19 cellular contexts compared by ENCODE assay signal in genomic region chr5:138472353-138472752, GRCh38. TPM values are rescaled to one million over a fixed set of nuclear protein-coding genes. Genes with fewer than 3 reads are reported as not detected.
DNase-seq lines count a peak whose midpoint lies in the region; ATAC-seq, FAIRE-seq and TF ChIP-seq lines count a peak whose summit lies in the region.
"Had no signal": no experiment of that assay in that cellular context is flagged by ENCODE, and none has a peak within 500 bp of the region (broad histone marks: within the 10 kb centered on the region; RNA-seq: fewer than 3 reads in every experiment).

No MANE protein-coding gene starts in this region.

- H3K9ac ChIP-seq in H1 (replicated peaks in 1 of 4; ENCODE audit: extremely low read depth in 1 of 4, low read depth in 3 of 4, low read length in 3 of 4) (peak overlapping the region in 1 of 4 experiments; percentile 61; a peak in 1 of 7 replicates), mesenchymal stem cell (ENCODE audit: low read length) (no peak overlapping the region)

- H3K18ac ChIP-seq in H1 (ENCODE audit: extremely low read depth, low read length): no peak overlapping the region; the same call in 1 of the 2 replicates
- H3K18ac ChIP-seq in mesenchymal stem cell (ENCODE audit: low read depth in 1 of 2, low read length in 2 of 2): no peak overlapping the region

- H3K79me1 ChIP-seq in H1 (ENCODE audit: low read depth, low read length) (no peaks in the 10 kb centered on the region; the same call in 1 of the 2 replicates), mesenchymal stem cell (replicated peaks; ENCODE audit: low read length, poor library complexity, severe bottlenecking) (peaks cover 2% of the 10 kb centered on the region)

- CTCF ChIA-PET in A549 (lab: Yijun Ruan, JAX): interaction anchor here (1.1 to 1.8 kb wide), 5 partner anchors 8 to 31 kb away, joined by 3 to 9 read pairs (median 3); partner anchors contain the start of gene EGR1
- CTCF ChIA-PET in H1 (lab: Charles Lee; ENCODE audit: partially characterized antibody): interaction anchor here (1.2 to 2.2 kb wide), 5 partner anchors 11 to 32 kb away, joined by 3 to 11 read pairs (median 4); no protein-coding TSS in a partner anchor

- H3K4me1 ChIP-seq in A549 (no peaks in the 10 kb centered on the region), H1 (replicated peaks in 1 of 4; ENCODE audit: control insufficient read depth in 3 of 4, insufficient read depth in 4 of 4, low read length in 3 of 4) (peaks cover 2 to 6% (median 2%) of the 10 kb centered on the region in 4 experiments; a peak in 4 of 7 replicates), mesenchymal stem cell (ENCODE audit: control insufficient read depth, insufficient read depth, low read depth, low read length) (peaks cover 5% of the 10 kb centered on the region), testis (peaks cover 2% of the 10 kb centered on the region)

- no peak for DNase-seq in A549 (ENCODE audit: low read depth in 1 of 2, low spot score in 1 of 2)
- peak; percentile 67 for DNase-seq in H7
- no peak for DNase-seq in H1 (ENCODE audit: low read depth in 1 of 2, low spot score in 2 of 2)
- DNase-seq in mesenchymal stem cell: peak; percentile 76
- no peak for DNase-seq in nucleus accumbens (lab: John Stamatoyannopoulos, UW)
- DNase-seq in testis: no peak
- DNase-seq in foreskin fibroblast: no peak
- DNase-seq: DMS153, KBM-7, NCI-H1436, NCI-H2029, NCI-H2171 treated with DMSO at 0.1 percent for 48 hours, NCI-H510A, NCI-H82, Peyer's patch had no signal

- H3K23me2 ChIP-seq in H1 (ENCODE audit: low read depth, low read length): no peaks in the 10 kb centered on the region; the same call in 1 of the 2 replicates

- no peak overlapping the region for H2BK20ac ChIP-seq in H1 (ENCODE audit: low read length)

- H3K27me3 ChIP-seq in H7 (ENCODE audit: control insufficient read depth, insufficient read depth, low read length) (peaks cover 5% of the 10 kb centered on the region), H1 (replicated peaks in 1 of 4; ENCODE audit: control insufficient read depth in 3 of 4, extremely low read depth in 1 of 4, insufficient read depth in 3 of 4, low read length in 3 of 4) (no peaks in the 10 kb centered on the region; a peak in 1 of 7 replicates), mesenchymal stem cell (ENCODE audit: control insufficient read depth in 1 of 2, insufficient read depth in 1 of 2, low read length in 2 of 2) (peaks cover 0 to 3% of the 10 kb centered on the region in 2 experiments), testis (no peaks in the 10 kb centered on the region)
- H3K27me3 ChIP-seq: Peyer's patch had no signal

- H3K79me2 ChIP-seq in H1 (ENCODE audit: control insufficient read depth in 1 of 2, insufficient read depth in 2 of 2, low read length in 2 of 2): no peaks in the 10 kb centered on the region

- H3K4me2 ChIP-seq in A549: no peak overlapping the region
- H3K4me2 ChIP-seq in H1 (ENCODE audit: insufficient read depth in 1 of 2, low read depth in 2 of 2, low read length in 2 of 2): peak overlapping the region; percentile 33 to 60; a peak in 3 of 4 replicates
- H3K4me2 ChIP-seq in mesenchymal stem cell (ENCODE audit: low read length, poor library complexity, severe bottlenecking): no peak overlapping the region

- H3K4ac ChIP-seq in H1 (replicated peaks; ENCODE audit: insufficient read length, low read depth, low read length): no peak overlapping the region
- H3K4ac ChIP-seq in mesenchymal stem cell (ENCODE audit: low read depth in 1 of 2, low read length in 2 of 2): no peak overlapping the region

- no peak overlapping the region for H3K23ac ChIP-seq in H1 (ENCODE audit: insufficient read length)
- H3K23ac ChIP-seq in mesenchymal stem cell (ENCODE audit: low read length in 2 of 2): no peak overlapping the region

- no peak for TF ChIP-seq RAD21 in A549 (conservative IDR thresholded peaks at IDR 0.05 in 1 of 2, IDR thresholded peaks at IDR 0.05 in 1 of 2)
- no peak for TF ChIP-seq RAD21 in H1 (IDR thresholded peaks at IDR 0.05 in 1 of 2, conservative IDR thresholded peaks at IDR 0.05 in 1 of 2; ENCODE audit: low read depth in 2 of 2, low read length in 2 of 2)

- H3K36me3 ChIP-seq in H7 (replicated peaks; ENCODE audit: control insufficient read depth, insufficient read depth, low read length): no peaks in the 10 kb centered on the region; the same call in 1 of the 2 replicates
- peaks cover 0 to 10% (median 4%) of the 10 kb centered on the region in 4 experiments; a peak in 5 of 8 replicates for H3K36me3 ChIP-seq in H1 (ENCODE audit: control insufficient read depth in 2 of 4, insufficient read depth in 4 of 4, low read length in 3 of 4)
- H3K36me3 ChIP-seq in mesenchymal stem cell (ENCODE audit: control insufficient read depth in 1 of 2, insufficient read depth in 2 of 2, low read depth in 1 of 2, low read length in 2 of 2): peaks cover 7 to 11% of the 10 kb centered on the region in 2 experiments
- no peaks in the 10 kb centered on the region for H3K36me3 ChIP-seq in testis (ENCODE audit: low read depth, missing control alignments)
- H3K36me3 ChIP-seq: HAP-1, Peyer's patch had no signal

- TF ChIP-seq EP300 in A549 (IDR thresholded peaks at IDR 0.05): no peak
- no peak for TF ChIP-seq EP300 in H1 (IDR thresholded peaks at IDR 0.05; ENCODE audit: borderline replicate concordance in 1 of 2, low read depth in 2 of 2, low read length in 2 of 2)

- POLR2A ChIA-PET in A549 (lab: Yijun Ruan, JAX): no interaction called here
- POLR2A ChIA-PET in H1 (lab: Charles Lee; ENCODE audit: partially characterized antibody): interaction anchor here (1.3 to 15.1 kb wide), 6 partner anchors 8 to 103 kb away, joined by 3 to 294 read pairs (median 5); partner anchors contain the start of genes EGR1 and ETF1

- H2BK15ac ChIP-seq in H1 (ENCODE audit: low read length): no peak overlapping the region
- H2BK15ac ChIP-seq in mesenchymal stem cell (ENCODE audit: low read depth, poor library complexity, severe bottlenecking): no peak overlapping the region

- no peak overlapping the region for H4K5ac ChIP-seq in H1 (ENCODE audit: insufficient read length, low read depth, low read length)

- intact Hi-C loops in testis (cut with DNase I; ENCODE audit: low total_unique reads): no loop called here

- H4K8ac ChIP-seq in H1 (ENCODE audit: extremely low read depth, insufficient read depth, low read length) (no peak overlapping the region), mesenchymal stem cell (ENCODE audit: low read length) (no peak overlapping the region)

- H2BK12ac ChIP-seq in H1 (ENCODE audit: low read depth, low read length) (no peak overlapping the region), mesenchymal stem cell (ENCODE audit: low read length in 2 of 2) (no peak overlapping the region)

- H2BK5ac ChIP-seq in H1 (ENCODE audit: low read depth, low read length): no peak overlapping the region
- no peak overlapping the region for H2BK5ac ChIP-seq in mesenchymal stem cell (ENCODE audit: low read depth, low read length, poor library complexity, severe bottlenecking)

- FAIRE-seq in A549 (lab: Jason Lieb, UNC): no peak
- FAIRE-seq in H1 (lab: Jason Lieb, UNC): peak; percentile 79

- H2AK5ac ChIP-seq in H1 (ENCODE audit: low read depth, low read length) (no peak overlapping the region), mesenchymal stem cell (ENCODE audit: low read length, severe bottlenecking) (no peak overlapping the region)

- no peaks in the 10 kb centered on the region for H3K9me3 ChIP-seq in A549
- H3K9me3 ChIP-seq in H1 (ENCODE audit: insufficient read depth in 2 of 2, low read depth in 1 of 2, low read length in 1 of 2): no peaks in the 10 kb centered on the region
- no peaks in the 10 kb centered on the region for H3K9me3 ChIP-seq in mesenchymal stem cell (ENCODE audit: control insufficient read depth, low read length)
- H3K9me3 ChIP-seq in testis: no peaks in the 10 kb centered on the region
- H3K9me3 ChIP-seq: HAP-1, Peyer's patch had no signal

- H2BK120ac ChIP-seq in H1 (replicated peaks; ENCODE audit: low read depth, low read length) (no peak overlapping the region), mesenchymal stem cell (ENCODE audit: low read depth, low read length) (no peak overlapping the region)

- 51% methylated on average over 6 of the region's 6 CpGs for WGBS in A549 (ENCODE audit: missing lambda C conversion rate)
- whole genome bisulfite sequencing in H1 (ENCODE audit: extremely low coverage in 1 of 2, insufficient coverage in 1 of 2, insufficient read length in 1 of 2, insufficient replicate concordance in 2 of 2, low coverage in 1 of 2, low lambda C conversion rate in 2 of 2, missing lambda C conversion rate in 1 of 2), 2 experiments: 29% methylated on average over 6 of the region's 6 CpGs; no CpG with 5 or more reads in 1 of the 2 experiments
- WGBS in mesenchymal stem cell: 32% methylated on average over 4 of the region's 6 CpGs
- 64 to 66% methylated on average over 6 of the region's 6 CpGs for WGBS in testis, 2 donors

- H3K27ac ChIP-seq in A549 (no peak overlapping the region), H1 (ENCODE audit: low read depth, low read length) (no peak overlapping the region), mesenchymal stem cell (ENCODE audit: low read length, poor library complexity, severe bottlenecking) (no peak overlapping the region), testis (no peak overlapping the region)
- H3K27ac ChIP-seq: Peyer's patch had no signal

- H4K20me1 ChIP-seq in H1 (replicated peaks in 1 of 2; ENCODE audit: control insufficient read depth in 1 of 2, insufficient read depth in 2 of 2, low read length in 2 of 2): peaks cover 0 to 3% of the 10 kb centered on the region in 2 experiments

- no peak overlapping the region for H3K4me3 ChIP-seq in A549
- no peak overlapping the region for H3K4me3 ChIP-seq in H7 (ENCODE audit: insufficient read depth, low read depth, low read length)
- peak overlapping the region in 1 of 4 experiments; percentile 15; a peak in 1 of 8 replicates for H3K4me3 ChIP-seq in H1 (ENCODE audit: extremely low read depth in 1 of 4, insufficient read depth in 2 of 4, low read depth in 3 of 4, low read length in 4 of 4)
- H3K4me3 ChIP-seq in mesenchymal stem cell (ENCODE audit: insufficient read depth in 1 of 2, low read depth in 1 of 2, low read length in 2 of 2): no peak overlapping the region
- no peak overlapping the region for H3K4me3 ChIP-seq in testis
- H3K4me3 ChIP-seq in foreskin fibroblast (ENCODE audit: low read depth in 1 of 2, low read length in 2 of 2): no peak overlapping the region
- H3K4me3 ChIP-seq: HAP-1, Peyer's patch had no signal

- TF ChIP-seq CTCF in A549 (IDR thresholded peaks at IDR 0.05) (no peak), H1 (IDR thresholded peaks at IDR 0.05; ENCODE audit: control extremely low read depth in 1 of 3, insufficient read depth in 1 of 3, low read depth in 1 of 3, low read length in 3 of 3) (no peak), testis (IDR thresholded peaks at IDR 0.05) (no peak), foreskin fibroblast (IDR thresholded peaks at IDR 0.05; ENCODE audit: low read depth, low read length) (no peak)

- ATAC-seq in A549: no peak
- no peak for ATAC-seq in HG03342 (IDR thresholded peaks at IDR 0.05; ENCODE audit: unreplicated experiment)
- ATAC-seq: Right ventricle myocardium inferior had no signal

- no peak for TF ChIP-seq POLR2A in A549 (IDR thresholded peaks at IDR 0.05; ENCODE audit: low read length)
- peak in 1 of 2 experiments; percentile 76; a peak in 1 of 3 replicates for TF ChIP-seq POLR2A in H1 (IDR thresholded peaks at IDR 0.05; ENCODE audit: control extremely low read depth in 1 of 2, low read depth in 2 of 2, low read length in 2 of 2)
- TF ChIP-seq POLR2A in testis (IDR thresholded peaks at IDR 0.05): no peak

- H2AFZ ChIP-seq in H1 (ENCODE audit: low read length): peak overlapping the region; percentile 99
- no peak overlapping the region for H2AFZ ChIP-seq in mesenchymal stem cell (ENCODE audit: low read depth, low read length)

- H3K14ac ChIP-seq in H1 (ENCODE audit: insufficient read length) (no peak overlapping the region), mesenchymal stem cell (ENCODE audit: low read length in 2 of 2) (no peak overlapping the region)

- no peak overlapping the region for H3K56ac ChIP-seq in H1 (replicated peaks; ENCODE audit: insufficient read length, low read depth, low read length)

- no peak overlapping the region for H4K91ac ChIP-seq in H1 (replicated peaks; ENCODE audit: insufficient read length, low read length)
- no peak overlapping the region for H4K91ac ChIP-seq in mesenchymal stem cell (ENCODE audit: low read length)

RNA-seq across cellular contexts. Expression of gene EGR1, which starts 7.1 kb away (rescaled TPM):
- 49.3 and 63.5 TPM in 2 replicates for polyA plus RNA-seq in A549 (2011; rRNA removed)
- polyA plus RNA-seq in A549 (2012; cell fraction: cytosol; rRNA removed): 40.6 and 61.3 TPM in 2 replicates
- polyA plus RNA-seq in A549 (2012; cell fraction: nucleus; rRNA removed): 93.6 and 109 TPM in 2 replicates
- polyA plus RNA-seq in A549 (2017; fragmentation: RNase III; extraction: RNeasy Plus Mini Kit Qiagen cat#74134 plus additional on column Dnase treatment): 0.45 to 0.59 TPM (median 0.49 TPM) in 3 replicates
- 19.7 and 32.3 TPM in 2 replicates for polyA minus RNA-seq in A549 (2011; rRNA and poly(A)+ RNA removed)
- 0.10 and 7.5 TPM in 2 replicates for total RNA-seq in H7 (2014; rRNA removed; shearing (Covaris generic))
- total RNA-seq in H1 (2021; fragmentation: NEBNext Ultra II Directional; extraction: Animal tissue kit (Norgen Biotek cat#: 25700)): 35.5 and 39.6 TPM in 2 replicates
- 16.2 and 36.0 TPM in 2 replicates for polyA plus RNA-seq in H1 (2011; rRNA removed)
- polyA plus RNA-seq in H1 (2011; cell fraction: cytosol; rRNA removed): 10.2 TPM
- polyA plus RNA-seq in H1 (2011; cell fraction: nucleus; rRNA removed): 69.1 TPM
- polyA plus RNA-seq in H1 (2012, experiment 1 of 2): 43.9 to 75.3 TPM (median 58.9 TPM) in 4 replicates
- polyA plus RNA-seq in H1 (2012, experiment 2 of 2): 61.0 TPM
- 5.5 TPM for polyA plus RNA-seq in H1 (2013, experiment 1 of 2)
- polyA plus RNA-seq in H1 (2013, experiment 2 of 2): 5.1 TPM
- 7.8 and 16.3 TPM in 2 replicates for polyA minus RNA-seq in H1 (2011; rRNA and poly(A)+ RNA removed)
- polyA minus RNA-seq in H1 (2011; cell fraction: cytosol; rRNA and poly(A)+ RNA removed): 22.8 TPM
- polyA minus RNA-seq in H1 (2011; cell fraction: nucleus; rRNA and poly(A)+ RNA removed): 79.4 TPM
- polyA plus RNA-seq in mesenchymal stem cell (2013, experiment 1 of 2): 459 TPM
- polyA plus RNA-seq in mesenchymal stem cell (2013, experiment 2 of 2): 434 TPM
- 10 to 100 TPM in 1 of 2 donors, 1 to 10 TPM in 1; 8.7 to 11.9 TPM for total RNA-seq in testis
- 63.6 TPM for polyA plus RNA-seq in testis (ENCODE audit: insufficient read depth, low read depth, low replicate concordance)

RNA-seq across cellular contexts. Expression of gene REEP2, which starts 33.5 kb away (rescaled TPM):
- 4.6 and 9.3 TPM in 2 replicates for polyA plus RNA-seq in A549 (2011; rRNA removed)
- polyA plus RNA-seq in A549 (2012; cell fraction: cytosol; rRNA removed): 2.9 and 4.0 TPM in 2 replicates
- 5.3 and 6.5 TPM in 2 replicates for polyA plus RNA-seq in A549 (2012; cell fraction: nucleus; rRNA removed)
- 5.0 to 6.1 TPM (median 5.1 TPM) in 3 replicates for polyA plus RNA-seq in A549 (2017; fragmentation: RNase III; extraction: RNeasy Plus Mini Kit Qiagen cat#74134 plus additional on column Dnase treatment)
- polyA minus RNA-seq in A549 (2011; rRNA and poly(A)+ RNA removed): 7.4 and 7.6 TPM in 2 replicates
- 18.3 and 20.3 TPM in 2 replicates for total RNA-seq in H7 (2014; rRNA removed; shearing (Covaris generic))
- 40.2 and 41.4 TPM in 2 replicates for total RNA-seq in H1 (2021; fragmentation: NEBNext Ultra II Directional; extraction: Animal tissue kit (Norgen Biotek cat#: 25700))
- 26.5 and 44.7 TPM in 2 replicates for polyA plus RNA-seq in H1 (2011; rRNA removed)
- polyA plus RNA-seq in H1 (2011; cell fraction: cytosol; rRNA removed): 38.9 TPM
- polyA plus RNA-seq in H1 (2011; cell fraction: nucleus; rRNA removed): 64.2 TPM
- polyA plus RNA-seq in H1 (2012, experiment 1 of 2): 29.7 to 48.4 TPM (median 41.9 TPM) in 4 replicates
- polyA plus RNA-seq in H1 (2012, experiment 2 of 2): 34.3 TPM
- 29.8 TPM for polyA plus RNA-seq in H1 (2013, experiment 1 of 2)
- polyA plus RNA-seq in H1 (2013, experiment 2 of 2): 32.6 TPM
- polyA minus RNA-seq in H1 (2011; rRNA and poly(A)+ RNA removed): 39.8 and 60.9 TPM in 2 replicates
- 26.1 TPM for polyA minus RNA-seq in H1 (2011; cell fraction: cytosol; rRNA and poly(A)+ RNA removed)
- 15.0 TPM for polyA minus RNA-seq in H1 (2011; cell fraction: nucleus; rRNA and poly(A)+ RNA removed)
- polyA plus RNA-seq in mesenchymal stem cell (2013, experiment 1 of 2): 9.4 TPM
- polyA plus RNA-seq in mesenchymal stem cell (2013, experiment 2 of 2): 9.3 TPM
- total RNA-seq in testis: 10 to 100 TPM; 15.7 to 18.3 TPM
- 13.5 TPM for polyA plus RNA-seq in testis (ENCODE audit: insufficient read depth, low read depth, low replicate concordance)
- polyA plus RNA-seq: CD14-positive monocyte had no signal

Comparison
In these comparisons a context has a peak if more than half of its experiments do, and no peak if none do; other contexts are left out.
1. DNase-seq: peak in H7 (single experiment) and mesenchymal stem cell (single experiment); none in A549 (0 of 2), H1 (0 of 2), nucleus accumbens (0 of 56), testis (single experiment) and foreskin fibroblast (0 of 2).
2. H3K4me2 ChIP-seq: peak in H1 (2 of 2); none in A549 (single experiment) and mesenchymal stem cell (single experiment).
3. Of the 18 proteins assayed by ChIP-seq in both H1 and A549: peak only in H1: CHD2; only in A549: none; in both: none; in neither: 16; mixed calls (peak in some experiments, not most) for 1.